ENCODE assay signal across 24 cellular contexts in the genomic region with DNA sequence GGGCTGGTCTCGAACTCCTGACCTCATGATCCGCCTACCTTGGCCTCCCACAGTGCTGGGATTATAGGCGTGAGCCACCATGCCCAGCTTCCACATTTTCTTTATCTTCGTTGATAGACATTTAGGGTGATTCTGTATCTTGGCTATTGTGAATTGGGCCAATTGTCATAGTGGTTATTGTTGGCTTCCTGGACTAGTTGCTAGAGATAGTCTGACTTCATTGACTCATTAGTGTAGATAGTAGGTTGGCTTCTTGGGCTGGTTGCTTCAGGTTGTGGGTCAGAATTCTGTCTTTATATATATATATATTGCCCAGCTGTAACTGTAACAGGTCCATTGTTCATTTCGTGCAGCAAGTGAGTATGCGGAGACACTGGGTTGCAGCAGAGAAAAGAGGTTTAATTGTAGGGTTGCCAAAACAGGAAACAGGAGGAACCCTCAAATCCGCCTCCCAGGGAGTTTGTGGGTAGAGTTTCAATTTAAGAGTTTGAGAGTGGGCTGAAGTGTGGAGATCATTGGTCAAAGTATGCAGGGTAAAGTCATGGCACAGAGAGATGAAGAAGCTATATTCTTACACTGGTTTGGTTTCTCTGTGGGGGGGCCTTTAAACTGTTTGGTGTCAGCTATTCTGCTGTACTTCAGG. TPM values are rescaled to one million over a fixed set of nuclear protein-coding genes. Genes with fewer than 3 reads are reported as not detected.
DNase-seq lines count a peak whose midpoint lies in the region; ATAC-seq and TF ChIP-seq lines count a peak whose summit lies in the region.
"Had no signal": no experiment of that assay in that cellular context is flagged by ENCODE, and none has a peak within 500 bp of the region (broad histone marks: within the 10 kb centered on the region; RNA-seq: fewer than 3 reads in every experiment).

No MANE protein-coding gene starts in this region.

- H3K4me1 Mint-ChIP-seq in T-helper 1 cell treated with Interleukin-12 subunit alpha and Interleukin-12 subunit beta and Interleukin-4 antibody, amounts not matched to agents 30 μg/mL and 1 μg/mL, for 36 hours (ENCODE audit: low read depth): peaks cover 6% of the 10 kb centered on the region

- peaks cover 32% of the 10 kb centered on the region for H3K36me3 Mint-ChIP-seq in T-helper 1 cell treated with Interleukin-12 subunit alpha and Interleukin-12 subunit beta and Interleukin-4 antibody, amounts not matched to agents 30 μg/mL and 1 μg/mL, for 36 hours (ENCODE audit: low read depth)

- H3K27ac ChIP-seq in hepatocyte: peak overlapping the region; percentile 84
- H3K27ac ChIP-seq: A549, lower lobe of right lung, ovary, transverse colon, VCaP had no signal

- WGBS in hepatocyte (ENCODE audit: low lambda C conversion rate, missing lambda C conversion rate): 97% methylated on average over 7 of the region's 7 CpGs

- in situ Hi-C loops in KBM-7 (cut with MboI; ENCODE audit: low pct_unique_long_range_greater_than_20kb, low sequenced_read_pairs): no loop called here

- H3K4me3 Mint-ChIP-seq in T-helper 1 cell treated with Interleukin-12 subunit alpha and Interleukin-12 subunit beta and Interleukin-4 antibody, amounts not matched to agents 30 μg/mL and 1 μg/mL, for 36 hours: no peak overlapping the region
- H3K4me3 Mint-ChIP-seq: endodermal cell had no signal

- DNase-seq in T-helper 1 cell: no peak
- DNase-seq in KBM-7: peak; percentile 92
- DNase-seq in SIG-M5 (lab: John Stamatoyannopoulos, UW): peak; percentile 82
- no peak for DNase-seq in hepatocyte (ENCODE audit: low spot score)
- no peak for DNase-seq in NCI-H2196 treated with DMSO at 0.1 percent for 48 hours (lab: John Stamatoyannopoulos, UW; ENCODE audit: unreplicated experiment)
- DNase-seq: activated CD4-positive, alpha-beta T cell treated with anti-CD3 and anti-CD28 coated beads, Interleukin-2, amount 50 U/mL, for 48 hours; amniotic stem cell; C1 segment of cervical spinal cord; cerebellar nuclear complex; endodermal cell; head of caudate nucleus; lower lobe of right lung; NCI-H1048; NCI-H2171; ovary; right lobe of liver; RPMI8226; stimulated activated naive CD4-positive, alpha-beta T cell treated with Interleukin-2 at 50 U/mL for 16 hours; transverse colon had no signal

- ATAC-seq in HG02610 (IDR thresholded peaks at IDR 0.05; ENCODE audit: unreplicated experiment) (no peak), GM21423 (IDR thresholded peaks at IDR 0.05; ENCODE audit: unreplicated experiment) (no peak)
- ATAC-seq: A549, lower lobe of right lung had no signal

- no peak overlapping the region for H2AFZ ChIP-seq in hepatocyte

- peak overlapping the region; percentile 28 for H3K27ac Mint-ChIP-seq in T-helper 1 cell treated with Interleukin-12 subunit alpha and Interleukin-12 subunit beta and Interleukin-4 antibody, amounts not matched to agents 30 μg/mL and 1 μg/mL, for 36 hours
- H3K27ac Mint-ChIP-seq: endodermal cell had no signal

- peaks cover 5% of the 10 kb centered on the region for H3K9me3 Mint-ChIP-seq in T-helper 1 cell treated with Interleukin-12 subunit alpha and Interleukin-12 subunit beta and Interleukin-4 antibody, amounts not matched to agents 30 μg/mL and 1 μg/mL, for 36 hours

- no peak overlapping the region for H3K4me3 ChIP-seq in hepatocyte
- H3K4me3 ChIP-seq: A549, lower lobe of right lung, ovary, right lobe of liver, transverse colon had no signal

- H3K27me3 ChIP-seq in hepatocyte: no peaks in the 10 kb centered on the region
- H3K27me3 ChIP-seq: ovary, right lobe of liver, transverse colon had no signal

- no peaks in the 10 kb centered on the region for H3K9me2 ChIP-seq in hepatocyte (replicated peaks; ENCODE audit: insufficient read depth)

- no peak for TF ChIP-seq CTCF in hepatocyte (IDR thresholded peaks at IDR 0.05; ENCODE audit: poor library complexity)

- no peaks in the 10 kb centered on the region for H3K27me3 Mint-ChIP-seq in T-helper 1 cell treated with Interleukin-12 subunit alpha and Interleukin-12 subunit beta and Interleukin-4 antibody, amounts not matched to agents 30 μg/mL and 1 μg/mL, for 36 hours (ENCODE audit: low read depth)

- peaks cover 8% of the 10 kb centered on the region for H3K4me1 ChIP-seq in hepatocyte (ENCODE audit: insufficient read depth)
- H3K4me1 ChIP-seq: lower lobe of right lung, transverse colon had no signal

- H3K4me2 ChIP-seq in hepatocyte: peak overlapping the region; percentile 46
- H3K4me2 ChIP-seq: A549 had no signal

- no peaks in the 10 kb centered on the region for H4K20me1 ChIP-seq in hepatocyte (ENCODE audit: insufficient read depth, poor library complexity, severe bottlenecking)

- H3K36me3 ChIP-seq in hepatocyte (replicated peaks; ENCODE audit: insufficient read depth, low read depth): no peaks in the 10 kb centered on the region
- H3K36me3 ChIP-seq: ovary had no signal

- peaks cover 47% of the 10 kb centered on the region for H3K79me2 ChIP-seq in hepatocyte

- no peaks in the 10 kb centered on the region for H3K9me3 ChIP-seq in hepatocyte (ENCODE audit: low read depth)
- H3K9me3 ChIP-seq: A549, lower lobe of right lung, ovary, right lobe of liver, transverse colon had no signal

RNA-seq across cellular contexts. Expression of gene ATG13, which starts 22.0 kb away (rescaled TPM):
- 60.8 and 89.6 TPM in 2 replicates for total RNA-seq in hepatocyte
- 50.9 and 54.9 TPM in 2 replicates for polyA plus RNA-seq in hepatocyte

RNA-seq across cellular contexts. Expression of gene HARBI1, which starts 22.3 kb away (rescaled TPM):
- 4.5 and 6.5 TPM in 2 replicates for total RNA-seq in hepatocyte
- 3.7 and 4.4 TPM in 2 replicates for polyA plus RNA-seq in hepatocyte

RNA-seq across cellular contexts. Expression of gene AMBRA1, which starts 45.5 kb away (rescaled TPM):
- total RNA-seq in hepatocyte: 19.1 and 31.2 TPM in 2 replicates
- polyA plus RNA-seq in hepatocyte: 7.2 and 8.3 TPM in 2 replicates

Comparison
In these comparisons a context has a peak if more than half of its experiments do, and no peak if none do; other contexts are left out.
1. DNase-seq: peak in KBM-7 (single experiment) and SIG-M5 (single experiment); none in T-helper 1 cell (0 of 5), hepatocyte (single experiment) and NCI-H2196 treated with DMSO at 0.1 percent for 48 hours (single experiment).